In genomic region chr14:92768795-92769194, GRCh38 we compare ENCODE assay signal across 14 cellular contexts. TPM values are rescaled to one million over a fixed set of nuclear protein-coding genes. Genes with fewer than 3 reads are reported as not detected.
DNase-seq lines count a peak whose midpoint lies in the region; ATAC-seq and TF ChIP-seq lines count a peak whose summit lies in the region.
"Had no signal": no experiment of that assay in that cellular context is flagged by ENCODE, and none has a peak within 500 bp of the region (broad histone marks: within the 10 kb centered on the region; RNA-seq: fewer than 3 reads in every experiment).

No MANE protein-coding gene starts in this region.

- TF ChIP-seq CTCF in OCI-LY7 (conservative IDR thresholded peaks at IDR 0.05; ENCODE audit: low read length) (no peak), GM13977 (IDR thresholded peaks at IDR 0.05; ENCODE audit: extremely low read depth, insufficient read depth, missing control alignments) (no peak), tibial nerve (IDR thresholded peaks at IDR 0.05) (no peak)

- CTCF ChIA-PET in OCI-LY7 (lab: Charles Lee; ENCODE audit: unreplicated experiment): no interaction called here

- H3K9me3 Mint-ChIP-seq in naive B cell: no peaks in the 10 kb centered on the region
- H3K9me3 Mint-ChIP-seq in immature natural killer cell: no peaks in the 10 kb centered on the region

- H3K9me3 ChIP-seq in OCI-LY7 (ENCODE audit: low read length) (no peaks in the 10 kb centered on the region), tibial nerve (no peaks in the 10 kb centered on the region)
- H3K9me3 ChIP-seq: suprapubic skin had no signal

- H3K4me1 ChIP-seq in OCI-LY7 (ENCODE audit: insufficient read depth, low read length, poor library complexity, severe bottlenecking): peaks cover 14% of the 10 kb centered on the region
- H3K4me1 ChIP-seq in tibial nerve: no peaks in the 10 kb centered on the region
- H3K4me1 ChIP-seq: suprapubic skin had no signal

- TF ChIP-seq EP300 in tibial nerve (IDR thresholded peaks at IDR 0.05): no peak

- peak overlapping the region; percentile 89; the same call in 1 of the 2 replicates for H2AFZ ChIP-seq in OCI-LY7 (ENCODE audit: low read length)

- H3K36me3 Mint-ChIP-seq in naive B cell (no peaks in the 10 kb centered on the region), immature natural killer cell (no peaks in the 10 kb centered on the region)

- H3K36me3 ChIP-seq in OCI-LY7 (ENCODE audit: insufficient read depth, low read length): no peaks in the 10 kb centered on the region
- H3K36me3 ChIP-seq in tibial nerve: no peaks in the 10 kb centered on the region
- H3K36me3 ChIP-seq: suprapubic skin had no signal

- peak overlapping the region; percentile 32 for H3K27ac ChIP-seq in OCI-LY7 (ENCODE audit: low read depth, low read length, poor library complexity, severe bottlenecking)
- H3K27ac ChIP-seq in tibial nerve: peak overlapping the region in 1 of 4 donors; percentile 50
- H3K27ac ChIP-seq: suprapubic skin had no signal

- 95 to 99% methylated on average over 5 of the region's 5 CpGs for WGBS in tibial nerve, 2 donors

- in situ Hi-C loops in GM13977 (cut with MboI; ENCODE audit: low pct_unique_long_range_greater_than_20kb, low sequenced_read_pairs, unreplicated experiment): no loop called here

- H3K27me3 ChIP-seq in tibial nerve: no peaks in the 10 kb centered on the region
- H3K27me3 ChIP-seq: suprapubic skin had no signal

- H3K79me2 ChIP-seq in OCI-LY7 (ENCODE audit: insufficient read depth, low read depth, low read length): no peaks in the 10 kb centered on the region

- H3K4me3 ChIP-seq in OCI-LY7 (ENCODE audit: low read depth, low read length, poor library complexity, severe bottlenecking): no peak overlapping the region
- H3K4me3 ChIP-seq in tibial nerve: no peak overlapping the region
- H3K4me3 ChIP-seq: suprapubic skin had no signal

- peak overlapping the region; percentile 85 to 97 (median 92) for H3K27ac Mint-ChIP-seq in naive B cell
- peak overlapping the region in 1 of 6 donors; percentile 55 for H3K27ac Mint-ChIP-seq in immature natural killer cell

- peak overlapping the region in 3 of 8 donors; percentile 1 to 75 (median 64) for H3K4me3 Mint-ChIP-seq in naive B cell
- H3K4me3 Mint-ChIP-seq in immature natural killer cell: no peak overlapping the region

- peaks cover 2 to 57% (median 9%) of the 10 kb centered on the region in 3 donors for H3K4me1 Mint-ChIP-seq in naive B cell
- H3K4me1 Mint-ChIP-seq in immature natural killer cell: peaks cover 6 to 7% of the 10 kb centered on the region in 2 donors

- no peaks in the 10 kb centered on the region for H3K27me3 Mint-ChIP-seq in naive B cell
- peaks cover under 1 to 10% (median 2%) of the 10 kb centered on the region in 3 donors for H3K27me3 Mint-ChIP-seq in immature natural killer cell (ENCODE audit: low read depth in 3 of 3)

- no peak for TF ChIP-seq POLR2A in tibial nerve (IDR thresholded peaks at IDR 0.05)

- BruUV-seq in OCI-LY7 (replicated peaks; lab: Mats Ljungman, UMichigan): no TSS peak

- intact Hi-C loops in OCI-LY7 (cut with micrococcal nuclease; ENCODE audit: unreplicated experiment): no loop called here

- POLR2A ChIA-PET in OCI-LY7 (lab: Charles Lee): interaction anchor here (0.7 kb wide), 1 partner anchor 61 kb away, joined by 4 read pairs; no protein-coding TSS in a partner anchor

- peak overlapping the region; percentile 52; the same call in 1 of the 2 replicates for H3K4me2 ChIP-seq in OCI-LY7 (ENCODE audit: low read length)

- ATAC-seq in GM18502 (IDR thresholded peaks at IDR 0.05; ENCODE audit: poor library complexity, unreplicated experiment) (peak; percentile 11), GM21717 (IDR thresholded peaks at IDR 0.05; ENCODE audit: unreplicated experiment) (peak; percentile 7), naive B cell (ENCODE audit: low read depth in 2 of 2) (no peak)
- ATAC-seq: SK-N-SH treated with all-trans-retinoic acid at 6 μM for 48 hours had no signal

- DNase-seq in OCI-LY7 (ENCODE audit: low spot score) (no peak), naive B cell (no peak), immature natural killer cell (no peak), GM13977 (ENCODE audit: low spot score) (no peak), EL (no peak), tibial nerve (ENCODE audit: low spot score in 2 of 2) (no peak)
- DNase-seq: AML-193, erythroblast, mesendoderm, NCI-H524 treated with DMSO at 0.1 percent for 48 hours had no signal

- H3K9me2 ChIP-seq in OCI-LY7 (ENCODE audit: insufficient read depth, low read length): no peaks in the 10 kb centered on the region

- H4K20me1 ChIP-seq in OCI-LY7 (ENCODE audit: insufficient read depth, low read length): no peaks in the 10 kb centered on the region

RNA-seq across cellular contexts. Expression of gene LGMN, which starts 20.4 kb away (rescaled TPM):
- total RNA-seq in OCI-LY7 (2014; rRNA removed; shearing (Covaris generic)): 24.8 and 27.7 TPM in 2 replicates
- total RNA-seq in OCI-LY7 (2022) (22.1 and 26.1 TPM in 2 replicates), tibial nerve (10 to 100 TPM; 61.8 to 77.3 (median 72.6) TPM)
- polyA plus RNA-seq in naive B cell (ENCODE audit: low read depth in 6 of 6) (10 to 100 TPM in 4 of 6 donors, 1 to 10 TPM in 2; 9.1 to 22.1 (median 13.2) TPM), immature natural killer cell (1 to 10 TPM; 1.7 to 7.4 (median 2.9) TPM)

RNA-seq across cellular contexts. Expression of gene GOLGA5, which starts 25.3 kb away (rescaled TPM):
- total RNA-seq in OCI-LY7 (2014; rRNA removed; shearing (Covaris generic)): 13.3 and 15.4 TPM in 2 replicates
- 19.8 and 22.3 TPM in 2 replicates for total RNA-seq in OCI-LY7 (2022)
- polyA plus RNA-seq in naive B cell (ENCODE audit: low read depth in 6 of 6): 10 to 100 TPM; 16.0 to 27.5 (median 21.2) TPM
- polyA plus RNA-seq in immature natural killer cell: 10 to 100 TPM in 2 of 3 donors, 1 to 10 TPM in 1; 6.8 to 19.7 (median 13.9) TPM
- 10 to 100 TPM; 30.3 to 36.7 (median 33.7) TPM for total RNA-seq in tibial nerve

Comparison
In these comparisons a context has a peak if more than half of its experiments do, and no peak if none do; other contexts are left out.
1. ATAC-seq: peak in GM18502 (single experiment) and GM21717 (single experiment); none in naive B cell (0 of 2).